10 cellular contexts compared by ENCODE assay signal in the genomic region with DNA sequence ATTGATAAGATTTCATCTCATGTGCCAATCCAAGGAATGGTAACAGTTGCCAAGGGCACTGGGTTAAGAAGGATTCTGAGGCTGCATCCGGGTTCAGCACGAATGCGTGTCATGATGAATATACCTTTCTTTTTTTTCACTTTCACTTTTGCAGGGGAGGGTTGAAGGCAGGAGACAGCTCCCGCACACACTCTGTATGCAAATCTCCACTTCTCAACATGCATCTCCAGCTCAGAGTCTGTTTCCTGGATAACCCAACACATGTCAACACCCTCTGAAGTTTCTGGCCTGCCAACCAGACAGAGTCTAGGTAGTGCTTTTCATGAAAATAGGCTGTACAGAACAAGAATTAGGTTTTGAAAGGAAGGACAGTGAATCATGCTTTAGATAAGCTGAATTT. TPM values are rescaled to one million over a fixed set of nuclear protein-coding genes. Genes with fewer than 3 reads are reported as not detected.
DNase-seq lines count a peak whose midpoint lies in the region; ATAC-seq and TF ChIP-seq lines count a peak whose summit lies in the region.
"Had no signal": no experiment of that assay in that cellular context is flagged by ENCODE, and none has a peak within 500 bp of the region (broad histone marks: within the 10 kb centered on the region; RNA-seq: fewer than 3 reads in every experiment).

No MANE protein-coding gene starts in this region.

- H3K27me3 ChIP-seq in endodermal cell (ENCODE audit: control insufficient read depth, insufficient read depth, low read length, poor library complexity, severe bottlenecking) (no peaks in the 10 kb centered on the region), SK-N-SH (ENCODE audit: insufficient read depth) (no peaks in the 10 kb centered on the region)

- H3K4me3 ChIP-seq in endodermal cell (ENCODE audit: low read length) (no peak overlapping the region), SK-N-SH (ENCODE audit: low read depth in 2 of 2, low read length in 1 of 2) (no peak overlapping the region)

- H3K27ac ChIP-seq in endodermal cell (ENCODE audit: low read depth, low read length) (no peak overlapping the region), SK-N-SH (ENCODE audit: low read depth in 2 of 2, low read length in 1 of 2) (no peak overlapping the region; a peak in 1 of 4 replicates)

- H3K4me1 ChIP-seq in endodermal cell (ENCODE audit: control insufficient read depth, insufficient read depth, low read length): peaks cover 6% of the 10 kb centered on the region
- no peaks in the 10 kb centered on the region; a peak in 1 of 4 replicates for H3K4me1 ChIP-seq in SK-N-SH (ENCODE audit: control insufficient read depth in 1 of 2, insufficient read depth in 2 of 2, low read depth in 1 of 2, low read length in 1 of 2)

- peaks cover 98% of the 10 kb centered on the region for H3K36me3 ChIP-seq in endodermal cell (ENCODE audit: control insufficient read depth, insufficient read depth, low read length)
- peaks cover 45 to 81% of the 10 kb centered on the region in 2 experiments for H3K36me3 ChIP-seq in SK-N-SH (replicated peaks in 1 of 2; ENCODE audit: control insufficient read depth in 1 of 2, insufficient read depth in 2 of 2, low read length in 1 of 2)

- H3K27ac Mint-ChIP-seq in endodermal cell: peak overlapping the region; percentile 14
- no peak overlapping the region for H3K27ac Mint-ChIP-seq in WTC11

- no peak for TF ChIP-seq EP300 in SK-N-SH (IDR thresholded peaks at IDR 0.05; ENCODE audit: borderline replicate concordance in 1 of 2, low read depth in 1 of 2, low read length in 1 of 2)

- ATAC-seq in GM18498 (IDR thresholded peaks at IDR 0.05; ENCODE audit: unreplicated experiment): peak; percentile 94
- ATAC-seq in GM21515 (IDR thresholded peaks at IDR 0.05; ENCODE audit: unreplicated experiment): peak; percentile 99
- peak; percentile 95 for ATAC-seq in HG03442 (IDR thresholded peaks at IDR 0.05; ENCODE audit: unreplicated experiment)
- ATAC-seq in WTC11: no peak

- no peak overlapping the region for H3K4me2 ChIP-seq in SK-N-SH

- H3K9me2 ChIP-seq in SK-N-SH: no peaks in the 10 kb centered on the region

- no peaks in the 10 kb centered on the region for H4K20me1 ChIP-seq in SK-N-SH (ENCODE audit: insufficient read depth)

- H3K4me1 Mint-ChIP-seq in endodermal cell (peaks cover 13% of the 10 kb centered on the region), WTC11 (no peaks in the 10 kb centered on the region)

- 98 to 100% methylated on average over 4 of the region's 4 CpGs for WGBS in endodermal cell (ENCODE audit: insufficient coverage in 1 of 2, insufficient read length in 1 of 2), 2 experiments
- 95% methylated on average over 4 of the region's 4 CpGs for WGBS in SK-N-SH (ENCODE audit: low lambda C conversion rate)

- TF ChIP-seq RAD21 in SK-N-SH (IDR thresholded peaks at IDR 0.05; ENCODE audit: low read length): no peak

- no peak for TF ChIP-seq CTCF in endodermal cell (conservative IDR thresholded peaks at IDR 0.05)
- no peak for TF ChIP-seq CTCF in WTC11 (IDR thresholded peaks at IDR 0.05)
- no peak for TF ChIP-seq CTCF in SK-N-SH (IDR thresholded peaks at IDR 0.05)

- H3K9me3 Mint-ChIP-seq in endodermal cell (no peaks in the 10 kb centered on the region), WTC11 (no peaks in the 10 kb centered on the region)

- no peaks in the 10 kb centered on the region for H3K79me2 ChIP-seq in SK-N-SH (ENCODE audit: insufficient read depth)

- H3K27me3 Mint-ChIP-seq in endodermal cell (ENCODE audit: insufficient read depth) (no peaks in the 10 kb centered on the region), WTC11 (ENCODE audit: low read depth) (no peaks in the 10 kb centered on the region)

- H3K36me3 Mint-ChIP-seq in endodermal cell (ENCODE audit: low read depth) (peaks cover 87% of the 10 kb centered on the region), WTC11 (peaks cover 72% of the 10 kb centered on the region)

- H3K4me3 Mint-ChIP-seq in endodermal cell (no peak overlapping the region), WTC11 (no peak overlapping the region)

- H3K9ac ChIP-seq in endodermal cell (ENCODE audit: extremely low read depth, low read length, poor library complexity, severe bottlenecking) (no peak overlapping the region), SK-N-SH (no peak overlapping the region)

- CTCF ChIA-PET in WTC11 (lab: Charles Lee) (no interaction called here), SK-N-SH (lab: Yijun Ruan, JAX) (interaction anchor here (0.8 to 1.1 kb wide), 2 partner anchors 17 to 138 kb away, joined by 3 read pairs; no protein-coding TSS in a partner anchor)

- H3F3A ChIP-seq in SK-N-SH (replicated peaks; ENCODE audit: insufficient read depth): no peaks in the 10 kb centered on the region

- H3K9me3 ChIP-seq in endodermal cell (ENCODE audit: control insufficient read depth, low read length) (no peaks in the 10 kb centered on the region), SK-N-SH (no peaks in the 10 kb centered on the region)

- DNase-seq in endodermal cell: no peak
- DNase-seq in WTC11 (ENCODE audit: low spot score): no peak
- no peak for DNase-seq in C1 segment of cervical spinal cord (lab: John Stamatoyannopoulos, UW)
- no peak for DNase-seq in SK-N-SH
- DNase-seq in activated CD8-positive, alpha-beta memory T cell treated with anti-CD3 and anti-CD28 coated beads, Interleukin-2, amount 50 U/mL, for 4 hours: no peak
- DNase-seq: effector CD4-positive, alpha-beta T cell; KBM-7 had no signal

- POLR2A ChIA-PET in WTC11 (lab: Charles Lee): interaction anchor here (0.6 kb wide), 1 partner anchor 22 kb away, joined by 5 read pairs; no protein-coding TSS in a partner anchor
- POLR2A ChIA-PET in SK-N-SH (lab: Yijun Ruan, JAX): no interaction called here

- no peak overlapping the region for H2AFZ ChIP-seq in SK-N-SH (ENCODE audit: low read depth)

TF ChIP-seq in WTC11, 78 proteins besides CTCF, POLR2A, EP300 and RAD21 (continues in another document):
- TF ChIP-seq SOX15 (CRISPR knock-in tag; IDR thresholded peaks at IDR 0.05): no peak
- TF ChIP-seq, protein P1, sequence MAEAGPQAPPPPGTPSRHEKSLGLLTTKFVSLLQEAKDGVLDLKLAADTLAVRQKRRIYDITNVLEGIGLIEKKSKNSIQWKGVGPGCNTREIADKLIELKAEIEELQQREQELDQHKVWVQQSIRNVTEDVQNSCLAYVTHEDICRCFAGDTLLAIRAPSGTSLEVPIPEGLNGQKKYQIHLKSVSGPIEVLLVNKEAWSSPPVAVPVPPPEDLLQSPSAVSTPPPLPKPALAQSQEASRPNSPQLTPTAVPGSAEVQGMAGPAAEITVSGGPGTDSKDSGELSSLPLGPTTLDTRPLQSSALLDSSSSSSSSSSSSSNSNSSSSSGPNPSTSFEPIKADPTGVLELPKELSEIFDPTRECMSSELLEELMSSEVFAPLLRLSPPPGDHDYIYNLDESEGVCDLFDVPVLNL (CRISPR knock-in tag; IDR thresholded peaks at IDR 0.05; ENCODE audit: borderline replicate concordance, low read depth): no peak
- no peak for TF ChIP-seq NFATC4 (CRISPR knock-in tag; IDR thresholded peaks at IDR 0.05)
- TF ChIP-seq, protein P2, sequence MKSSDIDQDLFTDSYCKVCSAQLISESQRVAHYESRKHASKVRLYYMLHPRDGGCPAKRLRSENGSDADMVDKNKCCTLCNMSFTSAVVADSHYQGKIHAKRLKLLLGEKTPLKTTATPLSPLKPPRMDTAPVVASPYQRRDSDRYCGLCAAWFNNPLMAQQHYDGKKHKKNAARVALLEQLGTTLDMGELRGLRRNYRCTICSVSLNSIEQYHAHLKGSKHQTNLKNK (CRISPR knock-in tag; IDR thresholded peaks at IDR 0.05): no peak

TF ChIP-seq in SK-N-SH, 30 proteins besides CTCF, POLR2A, EP300 and RAD21 (continues in another document):
- TF ChIP-seq RXRA (IDR thresholded peaks at IDR 0.05; ENCODE audit: borderline replicate concordance, low read depth) (no peak), FOXM1 (IDR thresholded peaks at IDR 0.05; ENCODE audit: low read depth) (no peak), RCOR1 (IDR thresholded peaks at IDR 0.05; ENCODE audit: low read length) (no peak), TEAD4 (IDR thresholded peaks at IDR 0.05; ENCODE audit: borderline replicate concordance, insufficient read depth) (no peak), CHD2 (IDR thresholded peaks at IDR 0.05; ENCODE audit: low read length, partially characterized antibody) (no peak), SIN3A (IDR thresholded peaks at IDR 0.05; ENCODE audit: borderline replicate concordance, low read depth, low read length) (no peak), MXI1 (IDR thresholded peaks at IDR 0.05; ENCODE audit: low read depth, low read length) (no peak), JUND (IDR thresholded peaks at IDR 0.05) (no peak)
- TF ChIP-seq, protein P3, sequence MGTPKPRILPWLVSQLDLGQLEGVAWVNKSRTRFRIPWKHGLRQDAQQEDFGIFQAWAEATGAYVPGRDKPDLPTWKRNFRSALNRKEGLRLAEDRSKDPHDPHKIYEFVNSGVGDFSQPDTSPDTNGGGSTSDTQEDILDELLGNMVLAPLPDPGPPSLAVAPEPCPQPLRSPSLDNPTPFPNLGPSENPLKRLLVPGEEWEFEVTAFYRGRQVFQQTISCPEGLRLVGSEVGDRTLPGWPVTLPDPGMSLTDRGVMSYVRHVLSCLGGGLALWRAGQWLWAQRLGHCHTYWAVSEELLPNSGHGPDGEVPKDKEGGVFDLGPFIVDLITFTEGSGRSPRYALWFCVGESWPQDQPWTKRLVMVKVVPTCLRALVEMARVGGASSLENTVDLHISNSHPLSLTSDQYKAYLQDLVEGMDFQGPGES (IDR thresholded peaks at IDR 0.05; ENCODE audit: low read depth, low read length): no peak
- TF ChIP-seq, protein P4, sequence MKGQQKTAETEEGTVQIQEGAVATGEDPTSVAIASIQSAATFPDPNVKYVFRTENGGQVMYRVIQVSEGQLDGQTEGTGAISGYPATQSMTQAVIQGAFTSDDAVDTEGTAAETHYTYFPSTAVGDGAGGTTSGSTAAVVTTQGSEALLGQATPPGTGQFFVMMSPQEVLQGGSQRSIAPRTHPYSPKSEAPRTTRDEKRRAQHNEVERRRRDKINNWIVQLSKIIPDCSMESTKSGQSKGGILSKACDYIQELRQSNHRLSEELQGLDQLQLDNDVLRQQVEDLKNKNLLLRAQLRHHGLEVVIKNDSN (IDR thresholded peaks at IDR 0.05; ENCODE audit: borderline replicate concordance, low read depth): no peak

RNA-seq across cellular contexts. Expression of a gene that starts 21.6 kb away (rescaled TPM):
- total RNA-seq in endodermal cell (100 to 1,000 TPM; 141 to 145 TPM), WTC11 (2021) (32.0 to 37.7 TPM (median 32.9 TPM) in 3 replicates)
- 41.8 TPM for polyA plus RNA-seq in endodermal cell (2013, experiment 1 of 2)
- 44.8 TPM for polyA plus RNA-seq in endodermal cell (2013, experiment 2 of 2)
- polyA plus RNA-seq in SK-N-SH (2012; rRNA removed): 15.7 and 19.8 TPM in 2 replicates
- 20.2 and 23.9 TPM in 2 replicates for polyA plus RNA-seq in SK-N-SH (2012; cell fraction: cytosol; rRNA removed)
- 11.7 and 19.4 TPM in 2 replicates for polyA plus RNA-seq in SK-N-SH (2012; cell fraction: nucleus; rRNA removed)

RNA-seq across cellular contexts. Expression of a gene that starts 45.7 kb away (rescaled TPM):
- 10 to 100 TPM in 1 of 2 donors, 1 to 10 TPM in 1; 4.9 to 11.3 TPM for total RNA-seq in endodermal cell
- polyA plus RNA-seq in endodermal cell (2013, experiment 1 of 2): 1.4 TPM
- 1.9 TPM for polyA plus RNA-seq in endodermal cell (2013, experiment 2 of 2)
- total RNA-seq in WTC11 (2021): 0.18 to 0.42 TPM (median 0.41 TPM) in 3 replicates
- polyA plus RNA-seq in SK-N-SH (2012; rRNA removed): not detected in 2 replicates
- polyA plus RNA-seq in SK-N-SH (2012; cell fraction: cytosol; rRNA removed): not detected in 2 replicates
- not detected in 2 replicates for polyA plus RNA-seq in SK-N-SH (2012; cell fraction: nucleus; rRNA removed)
